Comparison of ENCODE assay signal across 20 cellular contexts in genomic region chr1:24110642-24111263, GRCh38. TPM values are rescaled to one million over a fixed set of nuclear protein-coding genes. Genes with fewer than 3 reads are reported as not detected.
DNase-seq lines count a peak whose midpoint lies in the region; ATAC-seq and TF ChIP-seq lines count a peak whose summit lies in the region.
"Had no signal": no experiment of that assay in that cellular context is flagged by ENCODE, and none has a peak within 500 bp of the region (broad histone marks: within the 10 kb centered on the region; RNA-seq: fewer than 3 reads in every experiment).

No MANE protein-coding gene starts in this region.

- 89% methylated on average over 7 of the region's 14 CpGs for WGBS in esophagus muscularis mucosa
- 34% methylated on average over 11 of the region's 14 CpGs for WGBS in suprapubic skin

- H3K9me3 ChIP-seq in esophagus muscularis mucosa: no peaks in the 10 kb centered on the region
- H3K9me3 ChIP-seq in lower lobe of right lung: no peaks in the 10 kb centered on the region
- no peaks in the 10 kb centered on the region for H3K9me3 ChIP-seq in suprapubic skin

- H3K4me2 ChIP-seq in GM23338: no peak overlapping the region

- TF ChIP-seq POLR2A in esophagus muscularis mucosa (IDR thresholded peaks at IDR 0.05; ENCODE audit: low read depth): no peak
- TF ChIP-seq POLR2A in suprapubic skin (IDR thresholded peaks at IDR 0.05): no peak

- no peaks in the 10 kb centered on the region for H4K20me1 ChIP-seq in GM23338 (replicated peaks; ENCODE audit: insufficient read depth)

- H3K9me3 Mint-ChIP-seq in GM23338: no peaks in the 10 kb centered on the region
- H3K9me3 Mint-ChIP-seq: activated B cell treated with CpG ODN at 0.5 μM for 24 hours; activated T-helper 1 cell treated with anti-CD3 and anti-CD28 coated beads, Interleukin-12 subunit alpha, Interleukin-12 subunit beta, Interleukin-2, Interleukin-4 antibody, amounts not matched to agents 30 ng/mL and 10 ng/mL and 1 ng/mL, durations not matched to agents 14 hours and 24 hours and 36 hours; central memory CD8-positive, alpha-beta T cell; stimulated activated naive CD8-positive, alpha-beta T cell treated with anti-CD3 and anti-CD28 coated beads, Interleukin-15, Interleukin-2, amounts not matched to agents 100 ng/mL and 50 ng/mL, for 24 hours had no signal

- no peak overlapping the region for H3K4me3 Mint-ChIP-seq in GM23338
- H3K4me3 Mint-ChIP-seq: activated B cell treated with CpG ODN at 0.5 μM for 24 hours; activated T-helper 1 cell treated with anti-CD3 and anti-CD28 coated beads, Interleukin-12 subunit alpha, Interleukin-12 subunit beta, Interleukin-2, Interleukin-4 antibody, amounts not matched to agents 30 ng/mL and 10 ng/mL and 1 ng/mL, durations not matched to agents 14 hours and 24 hours and 36 hours; central memory CD8-positive, alpha-beta T cell; stimulated activated naive CD8-positive, alpha-beta T cell treated with anti-CD3 and anti-CD28 coated beads, Interleukin-15, Interleukin-2, amounts not matched to agents 100 ng/mL and 50 ng/mL, for 24 hours had no signal

- no peaks in the 10 kb centered on the region for H3K36me3 ChIP-seq in GM23338 (ENCODE audit: insufficient read depth)
- H3K36me3 ChIP-seq in esophagus muscularis mucosa: peaks cover 0 to 22% (median 0%) of the 10 kb centered on the region in 4 donors
- no peaks in the 10 kb centered on the region for H3K36me3 ChIP-seq in lower lobe of right lung
- no peaks in the 10 kb centered on the region for H3K36me3 ChIP-seq in suprapubic skin

- no peaks in the 10 kb centered on the region for H3K36me3 Mint-ChIP-seq in GM23338 (ENCODE audit: low read depth)

- peaks cover 21% of the 10 kb centered on the region for H3K27me3 Mint-ChIP-seq in GM23338 (ENCODE audit: insufficient read depth, low read depth, poor library complexity)

- ATAC-seq in GM23338 (no peak), lower lobe of right lung (no peak), GM18519 (IDR thresholded peaks at IDR 0.05; ENCODE audit: low FRiP score, unreplicated experiment) (no peak)
- ATAC-seq: left lobe of liver had no signal

- no peaks in the 10 kb centered on the region for H3K9me2 ChIP-seq in GM23338 (ENCODE audit: insufficient read depth)

- no peaks in the 10 kb centered on the region for H3F3A ChIP-seq in GM23338 (replicated peaks; ENCODE audit: low read depth)

- H3K27ac ChIP-seq in GM23338 (ENCODE audit: low read depth) (no peak overlapping the region), esophagus muscularis mucosa (replicated peaks in 1 of 4) (peak overlapping the region; percentile 38 to 63 (median 55)), lower lobe of right lung (no peak overlapping the region), suprapubic skin (peak overlapping the region; percentile 70)

- H3K4me1 Mint-ChIP-seq in GM23338: peaks cover 36% of the 10 kb centered on the region
- H3K4me1 Mint-ChIP-seq: central memory CD8-positive, alpha-beta T cell had no signal

- H3K27me3 ChIP-seq in GM23338 (ENCODE audit: insufficient read depth) (no peaks in the 10 kb centered on the region), esophagus muscularis mucosa (no peaks in the 10 kb centered on the region), lower lobe of right lung (ENCODE audit: low read depth) (peaks cover 5% of the 10 kb centered on the region), suprapubic skin (no peaks in the 10 kb centered on the region)

- H3K4me1 ChIP-seq in GM23338 (ENCODE audit: insufficient read depth) (peaks cover 23% of the 10 kb centered on the region), esophagus muscularis mucosa (peaks cover 19 to 48% (median 35%) of the 10 kb centered on the region in 4 donors), lower lobe of right lung (peaks cover 8% of the 10 kb centered on the region), suprapubic skin (peaks cover 44% of the 10 kb centered on the region)

- DNase-seq in GM23338 (ENCODE audit: low spot score): no peak
- no peak for DNase-seq in esophagus muscularis mucosa (ENCODE audit: extremely low spot score)
- DNase-seq in lower lobe of right lung: peak; percentile 41
- DNase-seq in suprapubic skin (ENCODE audit: low spot score in 2 of 2): no peak
- no peak for DNase-seq in activated naive CD4-positive, alpha-beta T cell (lab: John Stamatoyannopoulos, UW)
- no peak for DNase-seq in activated T-cell treated with anti-CD3 and anti-CD28 coated beads, Interleukin-2, amount 50 U/mL, for 1 hour
- no peak for DNase-seq in globus pallidus (ENCODE audit: low spot score)
- DNase-seq: activated B cell treated with CpG ODN at 0.5 μM for 24 hours; activated CD8-positive, alpha-beta memory T cell treated with anti-CD3 and anti-CD28 coated beads for 24 hours; effector CD4-positive, alpha-beta T cell; NCI-H1694 treated with DMSO at 0.1 percent for 48 hours; NCI-H446; SHP77 treated with DMSO at 0.1 percent for 48 hours had no signal

- no peak for TF ChIP-seq CTCF in GM23338 (conservative IDR thresholded peaks at IDR 0.05; ENCODE audit: low read depth in 2 of 2)
- no peak for TF ChIP-seq CTCF in esophagus muscularis mucosa (IDR thresholded peaks at IDR 0.05)
- no peak for TF ChIP-seq CTCF in lower lobe of right lung (IDR thresholded peaks at IDR 0.05)
- TF ChIP-seq CTCF in suprapubic skin (IDR thresholded peaks at IDR 0.05): no peak

- intact Hi-C loops in esophagus muscularis mucosa (cut with DNase I) (no loop called here), lower lobe of right lung (cut with DNase I) (no loop called here)

- peak overlapping the region; percentile 76; the same call in 1 of the 2 replicates for H2AFZ ChIP-seq in GM23338

- no peaks in the 10 kb centered on the region for H3K79me2 ChIP-seq in GM23338 (replicated peaks; ENCODE audit: insufficient read depth)

- H3K27ac Mint-ChIP-seq in GM23338: no peak overlapping the region
- H3K27ac Mint-ChIP-seq: activated B cell treated with CpG ODN at 0.5 μM for 24 hours; activated T-helper 1 cell treated with anti-CD3 and anti-CD28 coated beads, Interleukin-12 subunit alpha, Interleukin-12 subunit beta, Interleukin-2, Interleukin-4 antibody, amounts not matched to agents 30 ng/mL and 10 ng/mL and 1 ng/mL, durations not matched to agents 14 hours and 24 hours and 36 hours; stimulated activated naive CD8-positive, alpha-beta T cell treated with anti-CD3 and anti-CD28 coated beads, Interleukin-15, Interleukin-2, amounts not matched to agents 100 ng/mL and 50 ng/mL, for 24 hours had no signal

- TF ChIP-seq EP300 in esophagus muscularis mucosa (IDR thresholded peaks at IDR 0.05): no peak
- no peak for TF ChIP-seq EP300 in suprapubic skin (IDR thresholded peaks at IDR 0.05)

- H3K4me3 ChIP-seq in GM23338: no peak overlapping the region
- peak overlapping the region in 1 of 4 donors; percentile 46 for H3K4me3 ChIP-seq in esophagus muscularis mucosa
- no peak overlapping the region for H3K4me3 ChIP-seq in lower lobe of right lung
- H3K4me3 ChIP-seq in suprapubic skin: no peak overlapping the region

TF ChIP-seq in GM23338, 12 proteins besides CTCF, POLR2A, EP300 and RAD21 (continues in another document):
- TF ChIP-seq, protein P1, sequence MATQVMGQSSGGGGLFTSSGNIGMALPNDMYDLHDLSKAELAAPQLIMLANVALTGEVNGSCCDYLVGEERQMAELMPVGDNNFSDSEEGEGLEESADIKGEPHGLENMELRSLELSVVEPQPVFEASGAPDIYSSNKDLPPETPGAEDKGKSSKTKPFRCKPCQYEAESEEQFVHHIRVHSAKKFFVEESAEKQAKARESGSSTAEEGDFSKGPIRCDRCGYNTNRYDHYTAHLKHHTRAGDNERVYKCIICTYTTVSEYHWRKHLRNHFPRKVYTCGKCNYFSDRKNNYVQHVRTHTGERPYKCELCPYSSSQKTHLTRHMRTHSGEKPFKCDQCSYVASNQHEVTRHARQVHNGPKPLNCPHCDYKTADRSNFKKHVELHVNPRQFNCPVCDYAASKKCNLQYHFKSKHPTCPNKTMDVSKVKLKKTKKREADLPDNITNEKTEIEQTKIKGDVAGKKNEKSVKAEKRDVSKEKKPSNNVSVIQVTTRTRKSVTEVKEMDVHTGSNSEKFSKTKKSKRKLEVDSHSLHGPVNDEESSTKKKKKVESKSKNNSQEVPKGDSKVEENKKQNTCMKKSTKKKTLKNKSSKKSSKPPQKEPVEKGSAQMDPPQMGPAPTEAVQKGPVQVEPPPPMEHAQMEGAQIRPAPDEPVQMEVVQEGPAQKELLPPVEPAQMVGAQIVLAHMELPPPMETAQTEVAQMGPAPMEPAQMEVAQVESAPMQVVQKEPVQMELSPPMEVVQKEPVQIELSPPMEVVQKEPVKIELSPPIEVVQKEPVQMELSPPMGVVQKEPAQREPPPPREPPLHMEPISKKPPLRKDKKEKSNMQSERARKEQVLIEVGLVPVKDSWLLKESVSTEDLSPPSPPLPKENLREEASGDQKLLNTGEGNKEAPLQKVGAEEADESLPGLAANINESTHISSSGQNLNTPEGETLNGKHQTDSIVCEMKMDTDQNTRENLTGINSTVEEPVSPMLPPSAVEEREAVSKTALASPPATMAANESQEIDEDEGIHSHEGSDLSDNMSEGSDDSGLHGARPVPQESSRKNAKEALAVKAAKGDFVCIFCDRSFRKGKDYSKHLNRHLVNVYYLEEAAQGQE (IDR thresholded peaks at IDR 0.05; ENCODE audit: unreplicated experiment): no peak
- no peak for TF ChIP-seq ETS1 (IDR thresholded peaks at IDR 0.05)

RNA-seq across cellular contexts. Expression of gene MYOM3, which starts 1.2 kb away (rescaled TPM):
- total RNA-seq in GM23338 (2014; rRNA removed; shearing (Covaris generic)): not detected in 2 replicates
- polyA plus RNA-seq in GM23338 (2016; fragmentation: Nextera tagmentation; extraction: Ambion mirVana): not detected in 2 replicates
- 1 to 10 TPM in 2 of 4 donors, under 1 TPM in 2; 0.17 to 2.5 (median 1.4) TPM for total RNA-seq in esophagus muscularis mucosa
- 0.15 TPM for total RNA-seq in lower lobe of right lung
- 1 to 10 TPM; 1.5 to 2.3 (median 2.1) TPM for total RNA-seq in suprapubic skin
- total RNA-seq: activated B cell treated with CpG ODN at 0.5 μM for 24 hours; activated T-helper 1 cell treated with anti-CD3 and anti-CD28 coated beads, Interleukin-12 subunit alpha, Interleukin-12 subunit beta, Interleukin-2, Interleukin-4 antibody, amounts not matched to agents 30 ng/mL and 10 ng/mL and 1 ng/mL, durations not matched to agents 14 hours and 24 hours and 36 hours; T-helper 2 cell treated with Interferon-gamma antibody and Interleukin-4, amounts not matched to agents 100 ng/mL and 5 ng/mL, for 36 hours had no signal

RNA-seq across cellular contexts. Expression of gene IL22RA1, which starts 32.2 kb away (rescaled TPM):
- total RNA-seq in GM23338 (2014; rRNA removed; shearing (Covaris generic)): 0.28 TPM in 1 of 2 replicates, not detected in the other
- 0.11 TPM in 1 of 2 replicates, not detected in the other for polyA plus RNA-seq in GM23338 (2016; fragmentation: Nextera tagmentation; extraction: Ambion mirVana)
- under 1 TPM in 1 of 4 donors, not detected in 3; 0.23 TPM for total RNA-seq in esophagus muscularis mucosa
- total RNA-seq in lower lobe of right lung: 0.83 TPM
- 10 to 100 TPM; 16.6 to 36.4 (median 27.8) TPM for total RNA-seq in suprapubic skin
- total RNA-seq: activated T-helper 1 cell treated with anti-CD3 and anti-CD28 coated beads, Interleukin-12 subunit alpha, Interleukin-12 subunit beta, Interleukin-2, Interleukin-4 antibody, amounts not matched to agents 30 ng/mL and 10 ng/mL and 1 ng/mL, durations not matched to agents 14 hours and 24 hours and 36 hours; T-helper 2 cell treated with Interferon-gamma antibody and Interleukin-4, amounts not matched to agents 100 ng/mL and 5 ng/mL, for 36 hours; urinary bladder had no signal

Comparison
In these comparisons a context has a peak if more than half of its experiments do, and no peak if none do; other contexts are left out.
1. H3K27ac ChIP-seq: peak in esophagus muscularis mucosa (4 of 4) and suprapubic skin (single experiment); none in GM23338 (single experiment) and lower lobe of right lung (single experiment).